In genomic region chr19:1943661-1944087, GRCh38 we compare ENCODE assay signal across 12 cellular contexts. TPM values are rescaled to one million over a fixed set of nuclear protein-coding genes. Genes with fewer than 3 reads are reported as not detected.
DNase-seq lines count a peak whose midpoint lies in the region; ATAC-seq, FAIRE-seq and TF ChIP-seq lines count a peak whose summit lies in the region.
"Had no signal": no experiment of that assay in that cellular context is flagged by ENCODE, and none has a peak within 500 bp of the region (broad histone marks: within the 10 kb centered on the region; RNA-seq: fewer than 3 reads in every experiment).

No MANE protein-coding gene starts in this region.

- no peaks in the 10 kb centered on the region for H3K27me3 ChIP-seq in CD8-positive, alpha-beta T cell (ENCODE audit: insufficient read depth, low read length)
- H3K27me3 ChIP-seq in KMS-11 (ENCODE audit: insufficient read depth, low read depth) (no peaks in the 10 kb centered on the region), astrocyte (ENCODE audit: insufficient read depth, low read length) (no peaks in the 10 kb centered on the region)

- no peak overlapping the region; the same call in 1 of the 2 replicates for H3K9ac ChIP-seq in KMS-11
- peak overlapping the region; percentile 90 for H3K9ac ChIP-seq in astrocyte (ENCODE audit: low read length)
- H3K9ac ChIP-seq: parathyroid adenoma had no signal

- no peaks in the 10 kb centered on the region for H3K9me3 Mint-ChIP-seq in CD8-positive, alpha-beta T cell
- H3K9me3 Mint-ChIP-seq in astrocyte (ENCODE audit: unreplicated experiment) (no peaks in the 10 kb centered on the region), nephron progenitor cell (no peaks in the 10 kb centered on the region)

- H4K20me1 ChIP-seq in KMS-11 (ENCODE audit: insufficient read depth), result peaks cover 9% of the 10 kb centered on the region; the same call in 1 of the 2 replicates
- H4K20me1 ChIP-seq in astrocyte (ENCODE audit: insufficient read depth, low read length), result peaks cover 61% of the 10 kb centered on the region

- no peaks in the 10 kb centered on the region for H3K27me3 Mint-ChIP-seq in CD8-positive, alpha-beta T cell (ENCODE audit: low read depth)
- H3K27me3 Mint-ChIP-seq in astrocyte (ENCODE audit: low read depth, unreplicated experiment) (no peaks in the 10 kb centered on the region), nephron progenitor cell (ENCODE audit: low read depth, poor library complexity) (no peaks in the 10 kb centered on the region)

- H3K27ac Mint-ChIP-seq in CD8-positive, alpha-beta T cell, result peak overlapping the region; percentile 93
- H3K27ac Mint-ChIP-seq in astrocyte (ENCODE audit: unreplicated experiment), result peak overlapping the region; percentile 72
- peak overlapping the region; percentile 85 for H3K27ac Mint-ChIP-seq in nephron progenitor cell

- H2AFZ ChIP-seq in KMS-11 (ENCODE audit: low read depth), result no peak overlapping the region
- H2AFZ ChIP-seq in astrocyte (ENCODE audit: low read depth, low read length), result no peak overlapping the region
- H2AFZ ChIP-seq: parathyroid adenoma had no signal

- ATAC-seq in CD8-positive, alpha-beta T cell, result no peak
- ATAC-seq in HG03025 (IDR thresholded peaks at IDR 0.05; ENCODE audit: low FRiP score, unreplicated experiment) (no peak), GM21786 (IDR thresholded peaks at IDR 0.05; ENCODE audit: unreplicated experiment) (no peak)

- POLR2A ChIA-PET in CD8-positive, alpha-beta T cell (lab: Charles Lee), result interaction anchor here (1.3 kb wide), 1 partner anchor 88 kb away, joined by 3 read pairs; no protein-coding TSS in a partner anchor

- H3K79me2 ChIP-seq in KMS-11 (ENCODE audit: insufficient read depth, low read depth), result peaks cover 62% of the 10 kb centered on the region
- H3K79me2 ChIP-seq in astrocyte (ENCODE audit: insufficient read depth, low read length), result peaks cover 67% of the 10 kb centered on the region

- H3K4me1 ChIP-seq in CD8-positive, alpha-beta T cell (ENCODE audit: insufficient read depth, low read length), result peaks cover 34% of the 10 kb centered on the region
- H3K4me1 ChIP-seq in KMS-11 (ENCODE audit: low read depth, poor library complexity, severe bottlenecking) (peaks cover 14% of the 10 kb centered on the region), astrocyte (ENCODE audit: insufficient read depth, low read length) (peaks cover 23% of the 10 kb centered on the region)

- H3K4me3 Mint-ChIP-seq in CD8-positive, alpha-beta T cell, result peak overlapping the region; percentile 93
- H3K4me3 Mint-ChIP-seq in astrocyte (ENCODE audit: unreplicated experiment) (peak overlapping the region; percentile 94), nephron progenitor cell (peak overlapping the region; percentile 93)

- peaks cover 21% of the 10 kb centered on the region for H3K36me3 Mint-ChIP-seq in CD8-positive, alpha-beta T cell
- no peaks in the 10 kb centered on the region for H3K36me3 Mint-ChIP-seq in astrocyte (ENCODE audit: low read depth, unreplicated experiment)
- peaks cover 8% of the 10 kb centered on the region for H3K36me3 Mint-ChIP-seq in nephron progenitor cell (ENCODE audit: low read depth)

- peaks cover 33% of the 10 kb centered on the region for H3K4me1 Mint-ChIP-seq in CD8-positive, alpha-beta T cell (ENCODE audit: low read depth)
- H3K4me1 Mint-ChIP-seq in astrocyte (ENCODE audit: low read depth, unreplicated experiment) (peaks cover 9% of the 10 kb centered on the region), nephron progenitor cell (peaks cover 32% of the 10 kb centered on the region)

- FAIRE-seq in astrocyte (lab: Jason Lieb, UNC) (no peak), D721Med (lab: Jason Lieb, UNC) (no peak)
- FAIRE-seq: islet of Langerhans had no signal

- no peaks in the 10 kb centered on the region for H3K9me3 ChIP-seq in CD8-positive, alpha-beta T cell (ENCODE audit: low read length)
- H3K9me3 ChIP-seq in astrocyte (ENCODE audit: insufficient read depth, low read depth, low read length), result no peaks in the 10 kb centered on the region

- intact Hi-C loops in CD8-positive, alpha-beta T cell (cut with DNase I, micrococcal nuclease), result loop anchor here in 1 of 2 experiments (2.0 kb wide), 1 partner anchor 19 kb away; no protein-coding TSS in a partner anchor

- no peak for TF ChIP-seq CTCF in CD8-positive, alpha-beta T cell (IDR thresholded peaks at IDR 0.05)
- TF ChIP-seq CTCF in KMS-11 (conservative IDR thresholded peaks at IDR 0.05; ENCODE audit: low read depth, low read length) (no peak), astrocyte (IDR thresholded peaks at IDR 0.05; ENCODE audit: insufficient read depth, low read depth, low read length) (no peak), nephron progenitor cell (IDR thresholded peaks at IDR 0.05) (no peak), D721Med (IDR thresholded peaks at IDR 0.05; ENCODE audit: insufficient read depth, missing control alignments) (no peak)

- no peaks in the 10 kb centered on the region for H3K36me3 ChIP-seq in CD8-positive, alpha-beta T cell (ENCODE audit: insufficient read depth, low read length)
- H3K36me3 ChIP-seq in KMS-11 (ENCODE audit: insufficient read depth) (no peaks in the 10 kb centered on the region; the same call in 1 of the 2 replicates), astrocyte (ENCODE audit: insufficient read depth, low read length) (peaks cover 2% of the 10 kb centered on the region)

- H3K4me2 ChIP-seq in KMS-11 (peak overlapping the region; percentile 88; the same call in 1 of the 2 replicates), astrocyte (ENCODE audit: low read length) (peak overlapping the region; percentile 100)

- DNase-seq in CD8-positive, alpha-beta T cell, result no peak
- DNase-seq in astrocyte (ENCODE audit: low read depth) (no peak), nephron progenitor cell (no peak), NCI-H1092 (lab: John Stamatoyannopoulos, UW) (no peak), D721Med (ENCODE audit: insufficient read length, low spot score) (no peak)
- DNase-seq: activated gamma-delta T cell, NCI-H446 treated with DMSO at 0.1 percent for 48 hours had no signal

- H3K4me3 ChIP-seq in CD8-positive, alpha-beta T cell (ENCODE audit: low read depth, low read length), result peak overlapping the region; percentile 100
- H3K4me3 ChIP-seq in KMS-11 (IDR thresholded peaks at IDR 0.05; ENCODE audit: insufficient read depth, low read depth, low read length), result no peak overlapping the region
- no peak overlapping the region for H3K4me3 ChIP-seq in astrocyte (ENCODE audit: insufficient read depth, low read depth, low read length)

- H3K27ac ChIP-seq in CD8-positive, alpha-beta T cell (ENCODE audit: low read depth, low read length), result peak overlapping the region; percentile 98
- H3K27ac ChIP-seq in KMS-11, result no peak overlapping the region; the same call in 1 of the 2 replicates
- H3K27ac ChIP-seq in astrocyte (ENCODE audit: low read depth, low read length), result no peak overlapping the region
- H3K27ac ChIP-seq: parathyroid adenoma had no signal

- CTCF ChIA-PET in CD8-positive, alpha-beta T cell (lab: Charles Lee), result interaction anchor here (0.6 to 2.1 kb wide), 2 partner anchors 23 to 75 kb away, joined by 3 to 5 read pairs; no protein-coding TSS in a partner anchor

RNA-seq across cellular contexts. Expression of gene CSNK1G2, which starts 2.7 kb away (rescaled TPM):
- 100 to 1,000 TPM; 140 to 141 TPM for total RNA-seq in CD8-positive, alpha-beta T cell
- 60.8 and 64.1 TPM in 2 replicates for total RNA-seq in astrocyte

RNA-seq across cellular contexts. Expression of gene ADAT3, which starts 38.5 kb away (rescaled TPM):
- total RNA-seq in CD8-positive, alpha-beta T cell, result 1 to 10 TPM; 6.4 to 7.3 TPM
- 3.7 and 5.7 TPM in 2 replicates for total RNA-seq in astrocyte

RNA-seq across cellular contexts. Expression of gene SCAMP4, which starts 38.5 kb away (rescaled TPM):
- 10 to 100 TPM; 18.5 to 19.2 TPM for total RNA-seq in CD8-positive, alpha-beta T cell
- total RNA-seq in astrocyte, result 72.2 and 73.4 TPM in 2 replicates

RNA-seq across cellular contexts. Expression of gene ABHD17A, which starts 58.4 kb away (rescaled TPM):
- 100 to 1,000 TPM; 204 TPM for total RNA-seq in CD8-positive, alpha-beta T cell
- 56.7 and 61.4 TPM in 2 replicates for total RNA-seq in astrocyte
